24 cellular contexts compared by ENCODE assay signal in the genomic region with DNA sequence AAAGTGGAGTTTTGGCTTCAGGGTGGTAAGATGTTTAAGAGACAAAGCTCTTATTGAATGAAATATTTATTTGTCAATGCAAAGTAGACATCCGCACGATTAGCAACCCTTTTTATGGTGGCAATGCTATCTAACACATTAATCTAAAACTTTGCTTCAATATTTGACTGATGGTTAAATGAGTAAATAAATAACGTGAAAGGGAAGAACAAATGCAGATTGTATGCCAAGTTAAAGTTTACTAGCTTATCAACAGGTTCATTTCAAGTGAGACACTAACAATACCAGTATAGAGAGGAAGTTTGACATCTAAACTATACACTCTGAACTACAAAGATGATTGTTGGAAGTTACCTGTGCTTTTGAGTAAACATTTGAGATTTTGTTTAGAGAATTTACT.
"Had no signal": no experiment of that assay in that cellular context is flagged by ENCODE, and none has a peak within 500 bp of the region (broad histone marks: within the 10 kb centered on the region; RNA-seq: fewer than 3 reads in every experiment).

No MANE protein-coding gene starts in this region.

- ATAC-seq: HepG2, Right ventricle myocardium inferior, SK-N-SH treated with all-trans-retinoic acid at 6 μM for 48 hours had no signal

- DNase-seq: IMR-90, Karpas-422, KG1, MM.1S, NCI-H1105, NCI-H1417, NCI-H1436 treated with DMSO at 0.1 percent for 48 hours, NCI-H1694, NCI-H187 treated with DMSO at 0.1 percent for 48 hours, NCI-H2029 treated with DMSO at 0.1 percent for 48 hours, NCI-H2171 treated with DMSO at 0.1 percent for 48 hours, NCI-H345, NCI-H446 treated with DMSO at 0.1 percent for 48 hours, NCI-H510A treated with DMSO at 0.1 percent for 48 hours, NCI-H69, NCI-H774, PC-9, Peyer's patch, SHP77 treated with DMSO at 0.1 percent for 48 hours, SJCRH30, T-helper 1 cell had no signal
